In the genomic region with DNA sequence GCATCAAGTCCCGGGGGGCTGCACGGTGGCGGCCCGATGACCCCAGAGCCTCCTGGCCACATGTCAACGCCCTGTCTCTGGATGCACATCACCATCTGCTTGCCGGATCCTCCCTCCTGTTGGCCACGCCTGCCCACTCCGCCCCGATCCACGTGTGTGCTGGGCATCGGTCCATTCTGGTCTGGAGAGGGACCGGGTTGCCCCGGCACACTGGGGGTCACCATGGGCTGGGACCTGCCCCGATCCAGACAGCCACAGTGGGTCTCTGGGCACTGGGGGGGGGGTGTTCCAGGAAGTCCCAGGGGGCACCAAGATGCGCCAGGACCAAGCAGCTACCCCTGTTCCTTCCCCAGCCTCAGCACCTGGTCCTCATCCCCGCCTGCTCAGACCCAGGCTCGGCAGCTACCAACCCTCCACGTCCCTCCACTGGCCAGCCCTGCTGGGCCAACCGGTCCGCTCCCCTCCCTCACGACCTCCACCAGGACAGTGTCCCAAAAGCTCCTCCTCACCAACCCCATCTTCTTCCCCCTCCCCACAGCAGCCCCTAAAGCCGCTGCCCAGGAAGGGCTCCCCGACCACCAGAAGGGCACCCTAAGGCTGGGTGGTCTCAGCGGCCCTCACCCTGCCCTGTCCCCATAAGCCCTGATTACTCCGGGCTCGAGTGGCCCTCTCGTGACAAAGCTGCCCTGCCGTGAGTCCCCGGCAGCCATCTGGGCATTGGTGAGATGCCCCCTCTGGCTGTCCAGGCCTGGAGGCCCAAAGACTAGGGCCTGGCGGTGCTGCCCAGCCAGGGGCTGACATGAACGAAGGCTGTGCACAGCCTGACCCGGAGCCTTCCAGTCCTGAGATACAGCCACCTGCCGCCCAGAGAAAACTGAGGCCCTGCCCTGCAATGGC, we compare ENCODE assay signal across 13 cellular contexts. TPM values are rescaled to one million over a fixed set of nuclear protein-coding genes. Genes with fewer than 3 reads are reported as not detected.
DNase-seq lines count a peak whose midpoint lies in the region; ATAC-seq and TF ChIP-seq lines count a peak whose summit lies in the region.
"Had no signal": no experiment of that assay in that cellular context is flagged by ENCODE, and none has a peak within 500 bp of the region (broad histone marks: within the 10 kb centered on the region; RNA-seq: fewer than 3 reads in every experiment).

No MANE protein-coding gene starts in this region.

- H2AFZ ChIP-seq in DND-41 (ENCODE audit: low read depth, low read length), result no peak overlapping the region

- no peaks in the 10 kb centered on the region for H3K27me3 Mint-ChIP-seq in naive thymus-derived CD4-positive, alpha-beta T cell

- H3K79me2 ChIP-seq in DND-41 (ENCODE audit: insufficient read depth, low read length), result peaks cover 89% of the 10 kb centered on the region

- peaks cover 33% of the 10 kb centered on the region for H3K4me1 ChIP-seq in DND-41 (ENCODE audit: insufficient read depth, low read length)
- H3K4me1 ChIP-seq in naive thymus-derived CD4-positive, alpha-beta T cell (ENCODE audit: control insufficient read depth in 2 of 2, insufficient read depth in 2 of 2, low read length in 2 of 2), result peaks cover 35 to 46% of the 10 kb centered on the region in 2 donors

- DNase-seq in AG08395 (ENCODE audit: low spot score) (peak; percentile 53), DND-41 (no peak), coronary artery (ENCODE audit: low spot score) (peak; percentile 70), NCI-H146 treated with DMSO at 0.1 percent for 48 hours (lab: John Stamatoyannopoulos, UW; ENCODE audit: unreplicated experiment) (no peak), HuH-7 (ENCODE audit: low spot score) (no peak), NCI-H1092 (lab: John Stamatoyannopoulos, UW) (no peak)
- peak in 2 of 9 donors; percentile 3 to 11 for DNase-seq in naive thymus-derived CD4-positive, alpha-beta T cell
- DNase-seq: caudate nucleus, HCEC 1CT, NCI-H1694 had no signal

- H3K27me3 ChIP-seq in DND-41 (ENCODE audit: insufficient read depth, low read length, poor library complexity), result no peaks in the 10 kb centered on the region
- no peaks in the 10 kb centered on the region for H3K27me3 ChIP-seq in naive thymus-derived CD4-positive, alpha-beta T cell (ENCODE audit: control insufficient read depth in 2 of 2, insufficient read depth in 2 of 2, low read length in 2 of 2)

- CTCF ChIA-PET in naive thymus-derived CD4-positive, alpha-beta T cell (lab: Charles Lee), result interaction anchor here (0.6 kb wide), 1 partner anchor 24 kb away, joined by 3 read pairs; no protein-coding TSS in a partner anchor

- POLR2A ChIA-PET in naive thymus-derived CD4-positive, alpha-beta T cell (lab: Charles Lee), result no interaction called here

- peak overlapping the region in 9 of 10 donors; percentile 4 to 91 (median 48) for H3K4me3 Mint-ChIP-seq in naive thymus-derived CD4-positive, alpha-beta T cell

- H3K9ac ChIP-seq in DND-41 (ENCODE audit: low read depth, low read length), result peak overlapping the region; percentile 17; the same call in 1 of the 2 replicates

- H3K4me3 ChIP-seq in DND-41 (ENCODE audit: low read depth in 1 of 2, low read length in 2 of 2), result no peak overlapping the region
- peak overlapping the region; percentile 79 for H3K4me3 ChIP-seq in coronary artery
- no peak overlapping the region for H3K4me3 ChIP-seq in naive thymus-derived CD4-positive, alpha-beta T cell (ENCODE audit: low read length)

- peaks cover 0 to 1% (median 0%) of the 10 kb centered on the region in 11 donors for H3K9me3 Mint-ChIP-seq in naive thymus-derived CD4-positive, alpha-beta T cell
- H3K9me3 Mint-ChIP-seq: mesothelial cell of epicardium had no signal

- ATAC-seq in DND-41 (ENCODE audit: insufficient read depth, low read depth) (no peak), GM19351 (IDR thresholded peaks at IDR 0.05; ENCODE audit: unreplicated experiment) (no peak)
- ATAC-seq in naive thymus-derived CD4-positive, alpha-beta T cell, result no peak

- TF ChIP-seq CTCF in DND-41 (IDR thresholded peaks at IDR 0.05; ENCODE audit: borderline replicate concordance, extremely low read depth, low read length, poor library complexity, severe bottlenecking), result no peak
- no peak for TF ChIP-seq CTCF in coronary artery (IDR thresholded peaks at IDR 0.05)

- intact Hi-C loops in naive thymus-derived CD4-positive, alpha-beta T cell (cut with micrococcal nuclease), result no loop called here

- H3K36me3 ChIP-seq in DND-41 (ENCODE audit: insufficient read depth, low read length), result peaks cover 86% of the 10 kb centered on the region
- peaks cover 0 to 22% (median 5%) of the 10 kb centered on the region in 3 experiments for H3K36me3 ChIP-seq in naive thymus-derived CD4-positive, alpha-beta T cell (ENCODE audit: control insufficient read depth in 2 of 3, insufficient read depth in 3 of 3, low read length in 3 of 3)

- H3K27ac ChIP-seq in DND-41 (ENCODE audit: low read length), result peak overlapping the region; percentile 11; the same call in 1 of the 2 replicates
- peak overlapping the region in 1 of 2 donors; percentile 7 for H3K27ac ChIP-seq in coronary artery
- H3K27ac ChIP-seq in naive thymus-derived CD4-positive, alpha-beta T cell (ENCODE audit: low read depth, low read length), result peak overlapping the region; percentile 37
- H3K27ac ChIP-seq: HL-60 had no signal

- H3K36me3 Mint-ChIP-seq in naive thymus-derived CD4-positive, alpha-beta T cell, result peaks cover 0 to 9% (median 0%) of the 10 kb centered on the region in 5 donors

- H3K27ac Mint-ChIP-seq in naive thymus-derived CD4-positive, alpha-beta T cell, result peak overlapping the region in 5 of 9 donors; percentile 25 to 52 (median 42)

- 0 out of 2 replicates have a peak overlapping the region, but pooled peaks have one; percentile 15 for H3K4me2 ChIP-seq in DND-41 (ENCODE audit: insufficient read depth, low read length)

- no peaks in the 10 kb centered on the region for H3K9me3 ChIP-seq in DND-41 (ENCODE audit: insufficient read depth, low read length, severe bottlenecking)
- no peaks in the 10 kb centered on the region for H3K9me3 ChIP-seq in naive thymus-derived CD4-positive, alpha-beta T cell (ENCODE audit: control insufficient read depth in 2 of 3, low read length in 3 of 3)

- peaks cover 27 to 62% (median 42%) of the 10 kb centered on the region in 7 donors for H3K4me1 Mint-ChIP-seq in naive thymus-derived CD4-positive, alpha-beta T cell

- peaks cover 78% of the 10 kb centered on the region for H4K20me1 ChIP-seq in DND-41 (ENCODE audit: insufficient read depth, low read length)

RNA-seq across cellular contexts. Expression of a gene that starts 4.6 kb away (rescaled TPM):
- total RNA-seq in naive thymus-derived CD4-positive, alpha-beta T cell, result 100 to 1,000 TPM; 177 to 233 (median 200) TPM
- polyA plus RNA-seq in naive thymus-derived CD4-positive, alpha-beta T cell, result 10 to 100 TPM; 57.2 to 79.2 TPM

RNA-seq across cellular contexts. Expression of a gene that starts 45.4 kb away (rescaled TPM):
- 10 to 100 TPM; 56.2 to 92.2 (median 79.4) TPM for total RNA-seq in naive thymus-derived CD4-positive, alpha-beta T cell
- polyA plus RNA-seq in naive thymus-derived CD4-positive, alpha-beta T cell, result 10 to 100 TPM; 45.3 to 88.5 TPM

Comparison
In these comparisons a context has a peak if more than half of its experiments do, and no peak if none do; other contexts are left out.
1. DNase-seq: peak in AG08395 (single experiment) and coronary artery (single experiment); none in DND-41 (single experiment), NCI-H146 treated with DMSO at 0.1 percent for 48 hours (single experiment), HuH-7 (single experiment) and NCI-H1092 (single experiment).